Comparison of ENCODE assay signal across 8 cellular contexts in genomic region chr19:46404884-46405658, GRCh38. TPM values are rescaled to one million over a fixed set of nuclear protein-coding genes. Genes with fewer than 3 reads are reported as not detected.
DNase-seq lines count a peak whose midpoint lies in the region; ATAC-seq and TF ChIP-seq lines count a peak whose summit lies in the region.

No MANE protein-coding gene starts in this region.

- peak overlapping the region; percentile 82 for H3K4me3 Mint-ChIP-seq in activated naive CD8-positive, alpha-beta T cell
- H3K4me3 Mint-ChIP-seq in activated naive CD8-positive, alpha-beta T cell treated with anti-CD3 and anti-CD28 coated beads for 36 hours: no peak overlapping the region

- peak; percentile 27 for TF ChIP-seq CTCF in coronary artery (IDR thresholded peaks at IDR 0.05)
- peak; percentile 8 for TF ChIP-seq CTCF in lower lobe of right lung (IDR thresholded peaks at IDR 0.05)
- TF ChIP-seq CTCF in uterus (IDR thresholded peaks at IDR 0.05): peak in 1 of 4 experiments; percentile 18

- H3K27ac ChIP-seq in coronary artery (peak overlapping the region; percentile 46 to 83), lower lobe of right lung (peak overlapping the region; percentile 38), uterus (peak overlapping the region; percentile 70 to 84)

- TF ChIP-seq POLR2A in uterus (IDR thresholded peaks at IDR 0.05): no peak

- H3K4me1 ChIP-seq in lower lobe of right lung: peaks cover 22% of the 10 kb centered on the region
- peaks cover 0 to 6% of the 10 kb centered on the region in 2 donors for H3K4me1 ChIP-seq in uterus

- no peak for DNase-seq in activated naive CD8-positive, alpha-beta T cell treated with anti-CD3 and anti-CD28 coated beads for 36 hours
- DNase-seq in coronary artery (ENCODE audit: low spot score): no peak
- peak; percentile 43 for DNase-seq in lower lobe of right lung
- DNase-seq in uterus: peak in 1 of 2 donors; percentile 59
- no peak for DNase-seq in stimulated activated naive CD4-positive, alpha-beta T cell treated with Interleukin-2 at 50 U/mL for 16 hours (lab: John Stamatoyannopoulos, UW)

- H3K9me3 ChIP-seq in lower lobe of right lung (no peaks in the 10 kb centered on the region), uterus (no peaks in the 10 kb centered on the region)

- peaks cover 20% of the 10 kb centered on the region for H3K4me1 Mint-ChIP-seq in activated naive CD8-positive, alpha-beta T cell (ENCODE audit: low read depth)
- peaks cover 18% of the 10 kb centered on the region for H3K4me1 Mint-ChIP-seq in activated naive CD8-positive, alpha-beta T cell treated with anti-CD3 and anti-CD28 coated beads for 36 hours

- ATAC-seq in lower lobe of right lung (peak in 1 of 2 donors; percentile 12), HG02798 (IDR thresholded peaks at IDR 0.05; ENCODE audit: poor library complexity, unreplicated experiment) (no peak), GM18520 (IDR thresholded peaks at IDR 0.05; ENCODE audit: unreplicated experiment) (no peak)

- H3K4me3 ChIP-seq in coronary artery: peak overlapping the region; percentile 70
- H3K4me3 ChIP-seq in lower lobe of right lung: peak overlapping the region; percentile 54
- peak overlapping the region; percentile 33 to 41 for H3K4me3 ChIP-seq in uterus

- H3K27me3 ChIP-seq in lower lobe of right lung (ENCODE audit: low read depth) (peaks cover 64% of the 10 kb centered on the region), uterus (no peaks in the 10 kb centered on the region)

- H3K27ac Mint-ChIP-seq in activated naive CD8-positive, alpha-beta T cell: no peak overlapping the region
- H3K27ac Mint-ChIP-seq in activated naive CD8-positive, alpha-beta T cell treated with anti-CD3 and anti-CD28 coated beads for 36 hours: no peak overlapping the region

- peaks cover 35% of the 10 kb centered on the region for H3K27me3 Mint-ChIP-seq in activated naive CD8-positive, alpha-beta T cell
- peaks cover 90% of the 10 kb centered on the region for H3K27me3 Mint-ChIP-seq in activated naive CD8-positive, alpha-beta T cell treated with anti-CD3 and anti-CD28 coated beads for 36 hours

- intact Hi-C loops in lower lobe of right lung (cut with DNase I): loop anchor here (10.0 kb wide), 1 partner anchor 80 kb away; no protein-coding TSS in a partner anchor
- intact Hi-C loops in uterus (cut with DNase I; ENCODE audit: low total_unique reads): loop anchor here (5.0 kb wide), 1 partner anchor 82 kb away; no protein-coding TSS in a partner anchor

- H3K36me3 ChIP-seq in lower lobe of right lung (no peaks in the 10 kb centered on the region), uterus (no peaks in the 10 kb centered on the region)

- H3K9me3 Mint-ChIP-seq in activated naive CD8-positive, alpha-beta T cell (ENCODE audit: low read depth): no peaks in the 10 kb centered on the region
- no peaks in the 10 kb centered on the region for H3K9me3 Mint-ChIP-seq in activated naive CD8-positive, alpha-beta T cell treated with anti-CD3 and anti-CD28 coated beads for 36 hours

- H3K36me3 Mint-ChIP-seq in activated naive CD8-positive, alpha-beta T cell: no peaks in the 10 kb centered on the region
- no peaks in the 10 kb centered on the region for H3K36me3 Mint-ChIP-seq in activated naive CD8-positive, alpha-beta T cell treated with anti-CD3 and anti-CD28 coated beads for 36 hours

RNA-seq across cellular contexts. Expression of gene CCDC8, which starts 8.3 kb away (rescaled TPM):
- total RNA-seq in activated naive CD8-positive, alpha-beta T cell treated with anti-CD3 and anti-CD28 coated beads for 36 hours: under 1 TPM; 0.08 TPM
- 9.1 TPM for total RNA-seq in lower lobe of right lung
- 10 to 100 TPM in 2 of 4 donors, 1 to 10 TPM in 2; 7.2 to 89.1 (median 26.2) TPM for total RNA-seq in uterus

RNA-seq across cellular contexts. Expression of gene PNMA8C, which starts 23.7 kb away (rescaled TPM):
- total RNA-seq in activated naive CD8-positive, alpha-beta T cell treated with anti-CD3 and anti-CD28 coated beads for 36 hours: not detected
- total RNA-seq in lower lobe of right lung (0.18 TPM), uterus (1 to 10 TPM in 1 of 4 donors, under 1 TPM in 2, not detected in 1; under 0.01 to 3.7 (median 0.73) TPM)

RNA-seq across cellular contexts. Expression of gene PPP5C, which starts 58.2 kb away (rescaled TPM):
- 100 to 1,000 TPM; 123 to 132 TPM for total RNA-seq in activated naive CD8-positive, alpha-beta T cell treated with anti-CD3 and anti-CD28 coated beads for 36 hours
- total RNA-seq in lower lobe of right lung (48.9 TPM), uterus (10 to 100 TPM; 26.1 to 92.3 (median 62.5) TPM)
